Comparison of ENCODE assay signal across 8 cellular contexts in genomic region chr2:238847841-238848565, GRCh38. TPM values are rescaled to one million over a fixed set of nuclear protein-coding genes. Genes with fewer than 3 reads are reported as not detected.
DNase-seq lines count a peak whose midpoint lies in the region; ATAC-seq and TF ChIP-seq lines count a peak whose summit lies in the region.

TSS of gene TWIST2 (plus strand) at chr2:238848085. CDS start at chr2:238848216, 131 bp downstream.

- intact Hi-C loops in body of pancreas (cut with DNase I) (no loop called here), spleen (cut with DNase I; ENCODE audit: low total_unique reads) (no loop called here)

- peaks cover 0 to 43% of the 10 kb centered on the region in 2 donors for H3K27me3 ChIP-seq in body of pancreas
- peaks cover 0 to 96% (median 53%) of the 10 kb centered on the region in 7 donors for H3K27me3 ChIP-seq in spleen (replicated peaks in 1 of 7)

- TF ChIP-seq CTCF in body of pancreas (IDR thresholded peaks at IDR 0.05) (no peak), spleen (IDR thresholded peaks at IDR 0.05 in 8 of 11, conservative IDR thresholded peaks at IDR 0.05 in 3 of 11) (no peak)

- H3K9me3 ChIP-seq in body of pancreas (no peaks in the 10 kb centered on the region), spleen (no peaks in the 10 kb centered on the region)

- TF ChIP-seq POLR2A in body of pancreas (IDR thresholded peaks at IDR 0.05) (no peak), spleen (IDR thresholded peaks at IDR 0.05) (no peak)

- POLR2A ChIA-PET in HEK293T (lab: Yijun Ruan, JAX): interaction anchor here (1.0 to 1.8 kb wide), 3 partner anchors 15 to 44 kb away, joined by 3 to 10 read pairs (median 3); no protein-coding TSS in a partner anchor

- ATAC-seq in body of pancreas: peak; percentile 65

- H3K36me3 ChIP-seq in body of pancreas (replicated peaks in 1 of 2; ENCODE audit: insufficient read depth in 1 of 2, low read depth in 2 of 2) (no peaks in the 10 kb centered on the region), spleen (no peaks in the 10 kb centered on the region)

- H3K4me1 ChIP-seq in body of pancreas (peaks cover 27% of the 10 kb centered on the region), spleen (peaks cover 0 to 40% (median 30%) of the 10 kb centered on the region in 6 donors)

- DNase-seq in HEK293T (ENCODE audit: extremely low spot score): no peak
- peak in 3 of 4 donors; percentile 34 to 41 (median 40) for DNase-seq in body of pancreas
- peak; percentile 74 for DNase-seq in islet precursor cell
- DNase-seq in spleen: no peak
- no peak for DNase-seq in NAMALWA (ENCODE audit: low spot score)
- no peak for DNase-seq in DMS153 treated with DMSO at 0.1 percent for 48 hours (lab: John Stamatoyannopoulos, UW; ENCODE audit: unreplicated experiment)
- DNase-seq in HuH-7.5 (ENCODE audit: low spot score): no peak
- DNase-seq in NCI-H446 (lab: John Stamatoyannopoulos, UW): no peak

- H3K27ac ChIP-seq in body of pancreas (peak within 1 kb of the TSS in 1 of 4 donors; percentile 47), spleen (peak within 1 kb of the TSS in 7 of 8 donors; percentile 26 to 64 (median 46))

- WGBS in body of pancreas, 2 donors: 0 to 1% methylated on average over 16 to 53 of the region's 79 CpGs
- WGBS in spleen, 5 donors: 3 to 23% (median 6%) methylated on average over 16 to 79 of the region's 79 CpGs

- CTCF ChIA-PET in HEK293T (lab: Yijun Ruan, JAX): no interaction called here

- H3K4me3 ChIP-seq in body of pancreas (no peak within 1 kb of the TSS), spleen (peak within 1 kb of the TSS; percentile 25 to 72 (median 55))

TF ChIP-seq in HEK293T, 16 proteins besides CTCF, POLR2A, EP300 and RAD21:
- TF ChIP-seq SP1 (IDR thresholded peaks at IDR 0.05) (no peak), L3MBTL2 (conservative IDR thresholded peaks at IDR 0.05) (peak; percentile 39; the same call in 1 of the 2 replicates)

RNA-seq across cellular contexts. Expression of gene TWIST2, which starts in this region (rescaled TPM):
- total RNA-seq in body of pancreas (10 to 100 TPM in 1 of 2 donors, 1 to 10 TPM in 1; 7.5 to 40.5 TPM), spleen (1 to 10 TPM; 2.1 to 9.0 (median 2.6) TPM)
- polyA plus RNA-seq in spleen: 1 to 10 TPM; 1.7 to 2.4 (median 2.1) TPM

Comparison
In these comparisons a context has a peak if more than half of its experiments do, and no peak if none do; other contexts are left out.
1. DNase-seq: peak in body of pancreas (3 of 4) and islet precursor cell (single experiment); none in HEK293T (single experiment), spleen (single experiment), NAMALWA (single experiment), DMS153 treated with DMSO at 0.1 percent for 48 hours (single experiment), HuH-7.5 (single experiment) and NCI-H446 (0 of 2).
2. H3K4me3 ChIP-seq: peak in spleen (8 of 8); none in body of pancreas (0 of 2).